ENCODE assay signal across 17 cellular contexts in genomic region chr13:111251646-111252448, GRCh38.
A peak's percentile ranks its signal among the peaks of the same experiment; 100 is the strongest.
DNase-seq lines count a peak whose midpoint lies in the region; ATAC-seq and TF ChIP-seq lines count a peak whose summit lies in the region.
"Had no signal": no experiment of that assay in that cellular context is flagged by ENCODE, and none has a peak within 500 bp of the region (broad histone marks: within the 10 kb centered on the region; RNA-seq: fewer than 3 reads in every experiment).

No MANE protein-coding gene starts in this region.

- H3K4me2 ChIP-seq in SK-N-SH = no peak overlapping the region

- ATAC-seq in SK-N-SH treated with all-trans-retinoic acid at 6 μM for 48 hours = no peak; the same call in 2 of the 3 replicates
- ATAC-seq in heart right ventricle = peak in 5 of 8 donors; percentile 40 to 64 (median 41)
- ATAC-seq in gastrocnemius medialis = no peak
- ATAC-seq in HG03045 (IDR thresholded peaks at IDR 0.05; ENCODE audit: unreplicated experiment) = no peak
- ATAC-seq: natural killer cell treated with Interleukin-12 subunit alpha and Interleukin-12 subunit beta and Interleukin-15 and Interleukin-18, amount 100 ng/mL, for 72 hours had no signal

- H3F3A ChIP-seq in SK-N-SH (replicated peaks; ENCODE audit: insufficient read depth) = peaks cover 13% of the 10 kb centered on the region

- no peak for TF ChIP-seq POLR2A in gastrocnemius medialis (IDR thresholded peaks at IDR 0.05)

- peak overlapping the region; percentile 28 to 83; a peak in 3 of 4 replicates for H3K27ac ChIP-seq in SK-N-SH (ENCODE audit: low read depth in 2 of 2, low read length in 1 of 2)
- H3K27ac ChIP-seq in heart right ventricle = peak overlapping the region in 7 of 10 donors; percentile 30 to 79 (median 64)
- H3K27ac ChIP-seq in gastrocnemius medialis = peak overlapping the region; percentile 57 to 86 (median 68)

- H3K4me1 ChIP-seq in SK-N-SH (ENCODE audit: control insufficient read depth in 1 of 2, insufficient read depth in 2 of 2, low read depth in 1 of 2, low read length in 1 of 2) (peaks cover 5 to 29% of the 10 kb centered on the region in 2 experiments; a peak in 3 of 4 replicates), adipocyte (ENCODE audit: control insufficient read depth, insufficient read depth, low read length) (peaks cover 25% of the 10 kb centered on the region), heart right ventricle (peaks cover 4 to 66% (median 50%) of the 10 kb centered on the region in 9 donors), gastrocnemius medialis (peaks cover 72 to 87% of the 10 kb centered on the region in 2 donors)

- H3K4me3 ChIP-seq in SK-N-SH (ENCODE audit: low read depth in 2 of 2, low read length in 1 of 2) (no peak overlapping the region), adipocyte (ENCODE audit: low read length) (no peak overlapping the region), heart right ventricle (no peak overlapping the region), gastrocnemius medialis (no peak overlapping the region)
- H3K4me3 ChIP-seq: spleen, tibial nerve had no signal

- DNase-seq in SK-N-SH (peak; percentile 37), adipocyte (ENCODE audit: low read depth) (peak; percentile 10), heart right ventricle (no peak), gastrocnemius medialis (no peak), NCI-H1105 treated with DMSO at 0.1 percent for 48 hours (lab: John Stamatoyannopoulos, UW) (no peak)
- no peak for DNase-seq in stimulated activated CD8-positive, alpha-beta memory T cell treated with anti-CD3 and anti-CD28 coated beads, Interleukin-4, amount 100 ng/mL, for 48 hours
- DNase-seq: 8988T; activated CD4-positive, alpha-beta T cell treated with anti-CD3 and anti-CD28 coated beads, Interleukin-2, amount 50 U/mL, for 1 hour; activated gamma-delta T cell; cerebellar nuclear complex; DMS 273 treated with DMSO at 0.1 percent for 48 hours; NCI-H2227 treated with DMSO at 0.1 percent for 48 hours; spleen had no signal

- TF ChIP-seq CTCF in SK-N-SH (IDR thresholded peaks at IDR 0.05) (no peak), heart right ventricle (IDR thresholded peaks at IDR 0.05) (no peak), gastrocnemius medialis (IDR thresholded peaks at IDR 0.05 in 4 of 5, conservative IDR thresholded peaks at IDR 0.05 in 1 of 5) (no peak)

- whole genome bisulfite sequencing in SK-N-SH (ENCODE audit: low lambda C conversion rate) = 93% methylated on average over 4 of the region's 4 CpGs
- WGBS in heart right ventricle, 2 donors = 82 to 86% methylated on average over 4 of the region's 4 CpGs

- no peak for TF ChIP-seq RAD21 in SK-N-SH (IDR thresholded peaks at IDR 0.05; ENCODE audit: low read length)

- H3K9me3 ChIP-seq in SK-N-SH (no peaks in the 10 kb centered on the region), adipocyte (ENCODE audit: control insufficient read depth, low read length) (no peaks in the 10 kb centered on the region), heart right ventricle (peaks cover 0 to 4% (median 0%) of the 10 kb centered on the region in 11 donors), gastrocnemius medialis (no peaks in the 10 kb centered on the region)
- H3K9me3 ChIP-seq: spleen, tibial nerve had no signal

- H2AFZ ChIP-seq in SK-N-SH (ENCODE audit: low read depth) = no peak overlapping the region

- 0 out of 2 replicates have a peak, but pooled peaks cover 8% of the 10 kb centered on the region for H3K79me2 ChIP-seq in SK-N-SH (ENCODE audit: insufficient read depth)

- CTCF ChIA-PET in SK-N-SH (lab: Yijun Ruan, JAX) = no interaction called here

- intact Hi-C loops in heart right ventricle (cut with DNase I) (no loop called here), gastrocnemius medialis (cut with DNase I; ENCODE audit: low total_unique reads) (no loop called here)

- in situ Hi-C loops in gastrocnemius medialis (cut with MboI; ENCODE audit: low sequenced_read_pairs in 4 of 4) = no loop called here

- POLR2A ChIA-PET in SK-N-SH (lab: Yijun Ruan, JAX) = no interaction called here

- H3K9me2 ChIP-seq in SK-N-SH = no peaks in the 10 kb centered on the region

- H3K9ac ChIP-seq in SK-N-SH (no peak overlapping the region), adipocyte (ENCODE audit: low read length) (no peak overlapping the region)

- H3K36me3 ChIP-seq in SK-N-SH (replicated peaks in 1 of 2; ENCODE audit: control insufficient read depth in 1 of 2, insufficient read depth in 2 of 2, low read length in 1 of 2) = peaks cover 8 to 17% of the 10 kb centered on the region in 2 experiments
- peaks cover 53% of the 10 kb centered on the region for H3K36me3 ChIP-seq in adipocyte (ENCODE audit: control insufficient read depth, insufficient read depth, low read length, severe bottlenecking)
- peaks cover 0 to 92% (median 8%) of the 10 kb centered on the region in 9 donors for H3K36me3 ChIP-seq in heart right ventricle
- H3K36me3 ChIP-seq in gastrocnemius medialis = peaks cover 0 to 9% of the 10 kb centered on the region in 2 donors

- TF ChIP-seq EP300 in SK-N-SH (IDR thresholded peaks at IDR 0.05; ENCODE audit: borderline replicate concordance in 1 of 2, low read depth in 1 of 2, low read length in 1 of 2) = no peak; a peak in 1 of 4 replicates

- H3K27me3 ChIP-seq in SK-N-SH (ENCODE audit: insufficient read depth) (no peaks in the 10 kb centered on the region), adipocyte (replicated peaks; ENCODE audit: control insufficient read depth, insufficient read depth, low read length) (no peaks in the 10 kb centered on the region), heart right ventricle (no peaks in the 10 kb centered on the region), gastrocnemius medialis (no peaks in the 10 kb centered on the region)
- H3K27me3 ChIP-seq: spleen, tibial nerve had no signal

- H4K20me1 ChIP-seq in SK-N-SH (ENCODE audit: insufficient read depth) = no peaks in the 10 kb centered on the region; the same call in 1 of the 2 replicates

TF ChIP-seq in SK-N-SH, 30 proteins besides CTCF, POLR2A, EP300 and RAD21 (continues in another document):
- TF ChIP-seq FOXJ3 (CRISPR knock-in tag; IDR thresholded peaks at IDR 0.05) (no peak), GABPA (IDR thresholded peaks at IDR 0.05; ENCODE audit: low read depth) (no peak), REST (IDR thresholded peaks at IDR 0.05; ENCODE audit: low read depth, low read length) (no peak)

TF ChIP-seq in SK-N-SH treated with all-trans-retinoic acid at 6 μM for 48 hours, 23 proteins besides CTCF, POLR2A, EP300 and RAD21:
- TF ChIP-seq CSRNP3 (CRISPR knock-in tag; IDR thresholded peaks at IDR 0.05) (no peak), ESRRG (CRISPR knock-in tag; IDR thresholded peaks at IDR 0.05) (no peak), GLIS3 (CRISPR knock-in tag; IDR thresholded peaks at IDR 0.05) (no peak), PATZ1 (CRISPR knock-in tag; IDR thresholded peaks at IDR 0.05; ENCODE audit: borderline replicate concordance) (no peak), TOX (CRISPR knock-in tag; IDR thresholded peaks at IDR 0.05; ENCODE audit: borderline replicate concordance) (no peak), ZC3H10 (CRISPR knock-in tag; IDR thresholded peaks at IDR 0.05) (no peak)

Comparison
In these comparisons a context has a peak if more than half of its experiments do, and no peak if none do; other contexts are left out.
1. DNase-seq: peak in SK-N-SH (single experiment) and adipocyte (single experiment); none in heart right ventricle (0 of 2), gastrocnemius medialis (0 of 2), stimulated activated CD8-positive, alpha-beta memory T cell treated with anti-CD3 and anti-CD28 coated beads, Interleukin-4, amount 100 ng/mL, for 48 hours (single experiment) and NCI-H1105 treated with DMSO at 0.1 percent for 48 hours (single experiment).
2. ATAC-seq: peak in heart right ventricle (5 of 8); none in SK-N-SH treated with all-trans-retinoic acid at 6 μM for 48 hours (single experiment), gastrocnemius medialis (0 of 2) and HG03045 (single experiment).
3. Peak in every context shown above with its lines, with median percentiles within 50 percentile points of each other: H3K27ac ChIP-seq.